14 cellular contexts compared by ENCODE assay signal in genomic region chr1:17423781-17424245, GRCh38. TPM values are rescaled to one million over a fixed set of nuclear protein-coding genes. Genes with fewer than 3 reads are reported as not detected.
DNase-seq lines count a peak whose midpoint lies in the region; ATAC-seq and TF ChIP-seq lines count a peak whose summit lies in the region.
"Had no signal": no experiment of that assay in that cellular context is flagged by ENCODE, and none has a peak within 500 bp of the region (broad histone marks: within the 10 kb centered on the region; RNA-seq: fewer than 3 reads in every experiment).

No MANE protein-coding gene starts in this region.

- peak overlapping the region; percentile 11 for H3K27ac Mint-ChIP-seq in HFFc6
- peak overlapping the region; percentile 38 for H3K27ac Mint-ChIP-seq in stimulated activated effector memory CD8-positive, alpha-beta T cell treated with anti-CD3 and anti-CD28 coated beads, Interleukin-12 subunit alpha, Interleukin-12 subunit beta, amount 100 ng/mL, for 72 hours

- peak; percentile 75 for ATAC-seq in left ventricle myocardium superior
- ATAC-seq in stimulated activated effector memory CD8-positive, alpha-beta T cell treated with anti-CD3 and anti-CD28 coated beads, Interleukin-12 subunit alpha, Interleukin-12 subunit beta, amount 100 ng/mL, for 72 hours: no peak

- H3K36me3 Mint-ChIP-seq in HFFc6 (ENCODE audit: low read depth): peaks cover 50% of the 10 kb centered on the region
- peaks cover 100% of the 10 kb centered on the region for H3K36me3 Mint-ChIP-seq in stimulated activated effector memory CD8-positive, alpha-beta T cell treated with anti-CD3 and anti-CD28 coated beads, Interleukin-12 subunit alpha, Interleukin-12 subunit beta, amount 100 ng/mL, for 72 hours

- no peak overlapping the region for H3K4me3 ChIP-seq in cardiac fibroblast (replicated peaks in 1 of 2; ENCODE audit: low read depth in 2 of 2, low read length in 2 of 2)

- DNase-seq in HFFc6 (no peak), cardiac fibroblast (ENCODE audit: low read depth in 2 of 2) (peak; percentile 18 to 81), left ventricle myocardium superior (peak; percentile 65), NCI-H1092 treated with DMSO at 0.1 percent for 48 hours (lab: John Stamatoyannopoulos, UW) (no peak), NCI-H2227 (lab: John Stamatoyannopoulos, UW; ENCODE audit: unreplicated experiment) (no peak)
- DNase-seq in stimulated activated effector memory CD8-positive, alpha-beta T cell treated with anti-CD3 and anti-CD28 coated beads, Interleukin-12 subunit alpha, Interleukin-12 subunit beta, amount 100 ng/mL, for 72 hours (ENCODE audit: low spot score in 2 of 2): no peak
- DNase-seq in stimulated activated CD4-positive, alpha-beta T cell treated with anti-CD3 and anti-CD28 coated beads, Interleukin-4, amount 100 ng/mL, for 24 hours: no peak
- DNase-seq: activated CD4-positive, CD25-positive, alpha-beta regulatory T cell; GF-D8; NCI-H1436 treated with DMSO at 0.1 percent for 48 hours; SHP77 treated with DMSO at 0.1 percent for 48 hours had no signal

- H3K27me3 Mint-ChIP-seq in HFFc6 (ENCODE audit: insufficient read depth): peaks cover 1% of the 10 kb centered on the region

- H3K9me3 Mint-ChIP-seq in HFFc6: no peaks in the 10 kb centered on the region
- no peaks in the 10 kb centered on the region for H3K9me3 Mint-ChIP-seq in stimulated activated effector memory CD8-positive, alpha-beta T cell treated with anti-CD3 and anti-CD28 coated beads, Interleukin-12 subunit alpha, Interleukin-12 subunit beta, amount 100 ng/mL, for 72 hours

- intact Hi-C loops in left ventricle myocardium superior (cut with micrococcal nuclease): no loop called here

- TF ChIP-seq CTCF in HFFc6 (IDR thresholded peaks at IDR 0.05) (no peak), cardiac fibroblast (IDR thresholded peaks at IDR 0.05; ENCODE audit: low read depth, low read length) (no peak)

- no peak overlapping the region for H3K4me3 Mint-ChIP-seq in HFFc6
- H3K4me3 Mint-ChIP-seq in stimulated activated effector memory CD8-positive, alpha-beta T cell treated with anti-CD3 and anti-CD28 coated beads, Interleukin-12 subunit alpha, Interleukin-12 subunit beta, amount 100 ng/mL, for 72 hours: no peak overlapping the region

- peaks cover 21% of the 10 kb centered on the region for H3K4me1 Mint-ChIP-seq in HFFc6 (ENCODE audit: low read depth)
- peaks cover 54% of the 10 kb centered on the region for H3K4me1 Mint-ChIP-seq in stimulated activated effector memory CD8-positive, alpha-beta T cell treated with anti-CD3 and anti-CD28 coated beads, Interleukin-12 subunit alpha, Interleukin-12 subunit beta, amount 100 ng/mL, for 72 hours

RNA-seq across cellular contexts. Expression of gene RCC2, which starts 15.7 kb away (rescaled TPM):
- total RNA-seq in HFFc6 (2021; fragmentation: NEBNext Ultra II Directional; extraction: Animal tissue kit (Norgen Biotek cat#: 25700)): 10 to 100 TPM; 36.0 to 43.8 (median 38.0) TPM
- 11.6 TPM for total RNA-seq in left ventricle myocardium superior

RNA-seq across cellular contexts. Expression of gene PADI6, which starts 51.8 kb away (rescaled TPM):
- total RNA-seq in HFFc6 (2021; fragmentation: NEBNext Ultra II Directional; extraction: Animal tissue kit (Norgen Biotek cat#: 25700)): not detected
- not detected for total RNA-seq in left ventricle myocardium superior
- total RNA-seq: mononuclear cell, renal cortical epithelial cell, subcutaneous adipose tissue had no signal

Comparison
In these comparisons a context has a peak if more than half of its experiments do, and no peak if none do; other contexts are left out.
1. DNase-seq: peak in cardiac fibroblast (2 of 2) and left ventricle myocardium superior (single experiment); none in HFFc6 (single experiment), stimulated activated effector memory CD8-positive, alpha-beta T cell treated with anti-CD3 and anti-CD28 coated beads, Interleukin-12 subunit alpha, Interleukin-12 subunit beta, amount 100 ng/mL, for 72 hours (0 of 2), NCI-H1092 treated with DMSO at 0.1 percent for 48 hours (single experiment), stimulated activated CD4-positive, alpha-beta T cell treated with anti-CD3 and anti-CD28 coated beads, Interleukin-4, amount 100 ng/mL, for 24 hours (single experiment) and NCI-H2227 (single experiment).